ENCODE assay signal across 24 cellular contexts in the genomic region with DNA sequence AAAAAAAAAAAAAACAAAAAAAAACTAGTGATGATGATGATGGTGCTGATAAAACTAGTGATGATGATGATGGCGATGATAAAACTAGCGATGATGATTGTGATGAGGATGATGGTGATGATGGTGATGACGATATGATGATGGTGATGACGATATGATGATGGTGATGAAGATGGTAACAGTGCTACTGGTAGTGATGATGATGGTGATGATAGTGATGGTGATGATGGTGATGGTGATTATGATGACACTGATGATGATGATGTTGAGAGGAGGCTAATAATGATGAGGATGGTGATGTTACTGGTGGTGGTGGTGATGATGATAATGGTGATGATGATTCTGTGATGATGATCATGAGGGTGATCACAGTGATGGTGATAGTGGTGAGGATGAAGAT.
DNase-seq lines count a peak whose midpoint lies in the region; ATAC-seq, FAIRE-seq and TF ChIP-seq lines count a peak whose summit lies in the region.
"Had no signal": no experiment of that assay in that cellular context is flagged by ENCODE, and none has a peak within 500 bp of the region (broad histone marks: within the 10 kb centered on the region; RNA-seq: fewer than 3 reads in every experiment).

No MANE protein-coding gene starts in this region.

- no peak overlapping the region for H2AFZ ChIP-seq in HepG2 (ENCODE audit: low read length)
- H2AFZ ChIP-seq in K562 (ENCODE audit: low read depth, low read length): no peak overlapping the region
- H2AFZ ChIP-seq: GM23338 had no signal

- TF ChIP-seq CTCF in HepG2 (CRISPR knock-in tag; IDR thresholded peaks at IDR 0.05): no peak
- no peak for TF ChIP-seq CTCF in right lobe of liver (IDR thresholded peaks at IDR 0.05)
- TF ChIP-seq CTCF in K562 (IDR thresholded peaks at IDR 0.05 in 2 of 3, conservative IDR thresholded peaks at IDR 0.05 in 1 of 3; ENCODE audit: insufficient read depth in 2 of 3, low read depth in 1 of 3, low read length in 3 of 3): no peak

- BruUV-seq in HepG2 (replicated peaks; lab: Mats Ljungman, UMichigan): no TSS peak
- BruUV-seq in K562 (replicated peaks; lab: Mats Ljungman, UMichigan): no TSS peak

- H3K27me3 ChIP-seq in HepG2 (ENCODE audit: control insufficient read depth in 1 of 2, insufficient read depth in 2 of 2, low read length in 2 of 2): no peaks in the 10 kb centered on the region
- H3K27me3 ChIP-seq in right lobe of liver: no peaks in the 10 kb centered on the region
- H3K27me3 ChIP-seq in K562 (ENCODE audit: control insufficient read depth in 2 of 2, insufficient read depth in 2 of 2, low read length in 2 of 2): no peaks in the 10 kb centered on the region
- H3K27me3 ChIP-seq: BE2C; BLaER1 treated with 17β-estradiol and CSF1 and Interleukin-3, amounts not matched to agents 10 nM and 100 nM had no signal

- TF ChIP-seq RAD21 in HepG2 (CRISPR knock-in tag; IDR thresholded peaks at IDR 0.05) (no peak), K562 (CRISPR knock-in tag; conservative IDR thresholded peaks at IDR 0.05 in 1 of 2, IDR thresholded peaks at IDR 0.05 in 1 of 2) (no peak)

- no peak overlapping the region for H3K4me3 ChIP-seq in HepG2 (replicated peaks in 1 of 3; ENCODE audit: insufficient read depth in 1 of 3, low read depth in 2 of 3, low read length in 3 of 3)
- H3K4me3 ChIP-seq in right lobe of liver: no peak overlapping the region
- H3K4me3 ChIP-seq in K562: no peak overlapping the region
- H3K4me3 ChIP-seq: A549; BLaER1 treated with 17β-estradiol and CSF1 and Interleukin-3, amounts not matched to agents 10 nM and 100 nM; GM23338; HAP-1 had no signal

- H3K9ac ChIP-seq in HepG2 (ENCODE audit: insufficient read depth, low read depth, low read length) (no peak overlapping the region), K562 (ENCODE audit: insufficient read depth in 1 of 2, low read depth in 2 of 2, low read length in 2 of 2) (no peak overlapping the region)
- H3K9ac ChIP-seq: BLaER1 treated with 17β-estradiol and CSF1 and Interleukin-3, amounts not matched to agents 10 nM and 100 nM had no signal

- TF ChIP-seq EP300 in HepG2 (IDR thresholded peaks at IDR 0.05; ENCODE audit: low read depth in 2 of 2, low read length in 2 of 2): no peak
- TF ChIP-seq EP300 in HepG2 (CRISPR knock-in tag; IDR thresholded peaks at IDR 0.05; ENCODE audit: borderline replicate concordance): no peak
- TF ChIP-seq EP300 in K562 (IDR thresholded peaks at IDR 0.05; ENCODE audit: low read length): no peak

- H3K27ac ChIP-seq in HepG2 (ENCODE audit: extremely low read length, insufficient read depth, low read length) (no peak overlapping the region), right lobe of liver (no peak overlapping the region), K562 (ENCODE audit: extremely low read depth, low read depth, low read length) (no peak overlapping the region)
- H3K27ac ChIP-seq: 22Rv1; A549; BLaER1 treated with 17β-estradiol and CSF1 and Interleukin-3, amounts not matched to agents 10 nM and 100 nM had no signal

- H4K20me1 ChIP-seq in HepG2 (ENCODE audit: insufficient read depth, low read length) (no peaks in the 10 kb centered on the region), K562 (replicated peaks; ENCODE audit: control insufficient read depth, insufficient read depth, low read length) (no peaks in the 10 kb centered on the region)
- H4K20me1 ChIP-seq: BLaER1 treated with 17β-estradiol and CSF1 and Interleukin-3, amounts not matched to agents 10 nM and 100 nM had no signal

- intact Hi-C loops in HepG2 (cut with micrococcal nuclease; ENCODE audit: unreplicated experiment): no loop called here
- intact Hi-C loops in right lobe of liver (cut with DNase I): no loop called here
- intact Hi-C loops in K562 (cut with micrococcal nuclease): no loop called here

- 8% methylated on average over 4 of the region's 4 CpGs for WGBS in HepG2 (ENCODE audit: low lambda C conversion rate)
- 73% methylated on average over 4 of the region's 4 CpGs for WGBS in right lobe of liver (ENCODE audit: insufficient coverage, low coverage, low lambda C conversion rate, missing lambda C conversion rate)
- 0% methylated on average over 4 of the region's 4 CpGs for whole genome bisulfite sequencing in K562 (ENCODE audit: insufficient coverage, low coverage, missing lambda C conversion rate)

- POLR2A ChIA-PET in HepG2 (lab: Yijun Ruan, JAX): no interaction called here
- POLR2A ChIA-PET in K562 (lab: Yijun Ruan, JAX): no interaction called here

- ATAC-seq in HepG2: no peak
- ATAC-seq in right lobe of liver: no peak
- no peak for ATAC-seq in K562
- ATAC-seq in HG03469 (IDR thresholded peaks at IDR 0.05; ENCODE audit: unreplicated experiment): no peak
- ATAC-seq: A549, GM23338 had no signal

- no peaks in the 10 kb centered on the region for H3K9me1 ChIP-seq in K562 (ENCODE audit: control insufficient read depth, insufficient read depth, low read length)

- CTCF ChIA-PET in HepG2 (lab: Yijun Ruan, JAX; ENCODE audit: low intra/inter-chr PET ratio, low total read pairs) (no interaction called here), K562 (lab: Yijun Ruan, JAX; ENCODE audit: low intra/inter-chr PET ratio) (no interaction called here)

- DNase-seq in HepG2 (ENCODE audit: low spot score): no peak
- no peak for DNase-seq in right lobe of liver
- DNase-seq in K562 (ENCODE audit: extremely low read depth in 1 of 4, low spot score in 3 of 4): no peak
- DNase-seq in urothelium cell line (ENCODE audit: low spot score): no peak
- no peak for DNase-seq in A172 (ENCODE audit: low spot score)
- DNase-seq: ACHN; AML-193; BE2C; CD4-positive, alpha-beta T cell; CD8-positive, alpha-beta memory T cell; DMS 273 treated with DMSO at 0.1 percent for 48 hours; DMS79; EL; GDM1 had no signal

- H3K79me2 ChIP-seq in HepG2 (ENCODE audit: insufficient read depth, low read length) (no peaks in the 10 kb centered on the region), K562 (ENCODE audit: control insufficient read depth, insufficient read depth, low read length) (no peaks in the 10 kb centered on the region)

- H3K4me2 ChIP-seq in HepG2 (ENCODE audit: low read depth, low read length): no peak overlapping the region
- no peak overlapping the region for H3K4me2 ChIP-seq in K562 (ENCODE audit: insufficient read depth, low read length)
- H3K4me2 ChIP-seq: A549; BLaER1 treated with 17β-estradiol and CSF1 and Interleukin-3, amounts not matched to agents 10 nM and 100 nM; GM23338 had no signal

- no peaks in the 10 kb centered on the region for H3K36me3 ChIP-seq in HepG2 (replicated peaks in 1 of 2; ENCODE audit: control insufficient read depth in 1 of 2, insufficient read depth in 2 of 2, low read length in 2 of 2)
- no peaks in the 10 kb centered on the region for H3K36me3 ChIP-seq in right lobe of liver
- H3K36me3 ChIP-seq in K562 (ENCODE audit: control insufficient read depth, insufficient read depth, low read length): no peaks in the 10 kb centered on the region
- H3K36me3 ChIP-seq: BE2C; BLaER1 treated with 17β-estradiol and CSF1 and Interleukin-3, amounts not matched to agents 10 nM and 100 nM; HAP-1 had no signal

- H3K4me1 ChIP-seq in HepG2 (ENCODE audit: insufficient read depth, low read length) (no peaks in the 10 kb centered on the region), right lobe of liver (no peaks in the 10 kb centered on the region), K562 (replicated peaks in 1 of 2; ENCODE audit: control insufficient read depth in 2 of 2, insufficient read depth in 2 of 2, low read length in 2 of 2) (no peaks in the 10 kb centered on the region)
- H3K4me1 ChIP-seq: A549, BE2C, HAP-1 had no signal

- in situ Hi-C loops in HepG2 (cut with HindIII; ENCODE audit: extremely low pct_ligation_motif_present, low pct_unique_long_range_greater_than_20kb): no loop called here
- in situ Hi-C loops in K562 (cut with MboI): no loop called here

- no peak for TF ChIP-seq POLR2A in HepG2 (IDR thresholded peaks at IDR 0.05; ENCODE audit: insufficient read depth in 1 of 2, low read depth in 2 of 2, low read length in 2 of 2)
- no peak for TF ChIP-seq POLR2A in right lobe of liver (IDR thresholded peaks at IDR 0.05)
- no peak for TF ChIP-seq POLR2A in K562 (conservative IDR thresholded peaks at IDR 0.05)

- FAIRE-seq in HepG2 (lab: Jason Lieb, UNC) (peak; percentile 23), K562 (lab: Jason Lieb, UNC) (no peak), urothelium cell line (lab: Jason Lieb, UNC) (peak; percentile 92)
- FAIRE-seq: A549, D721Med, GM12891, GM18507, H54 had no signal

- H3K9me3 ChIP-seq in HepG2 (ENCODE audit: low read length): peaks cover 78% of the 10 kb centered on the region
- H3K9me3 ChIP-seq in right lobe of liver: no peaks in the 10 kb centered on the region
- no peaks in the 10 kb centered on the region for H3K9me3 ChIP-seq in K562 (replicated peaks; ENCODE audit: control insufficient read depth, insufficient read depth, low read depth, low read length)
- H3K9me3 ChIP-seq: BE2C, HAP-1 had no signal

TF ChIP-seq in HepG2, 621 proteins besides CTCF, POLR2A, EP300 and RAD21 (continues in another document):
- peak; percentile 40; the same call in 1 of the 2 replicates for TF ChIP-seq FOXP1 (IDR thresholded peaks at IDR 0.05)
- no peak for TF ChIP-seq FOXP1 (CRISPR knock-in tag; IDR thresholded peaks at IDR 0.05)
- peak; percentile 100 for TF ChIP-seq CREB1 (IDR thresholded peaks at IDR 0.05)
- TF ChIP-seq CREB1 (CRISPR knock-in tag; IDR thresholded peaks at IDR 0.05): no peak
- TF ChIP-seq ATF7 (IDR thresholded peaks at IDR 0.05): peak; percentile 95
- TF ChIP-seq ATF7 (CRISPR knock-in tag; IDR thresholded peaks at IDR 0.05): no peak
- 0 out of 2 replicates have a peak, but pooled peaks have one; percentile 57 for TF ChIP-seq SOX6 (IDR thresholded peaks at IDR 0.05)
- TF ChIP-seq SOX6 (CRISPR knock-in tag; IDR thresholded peaks at IDR 0.05): no peak
- peak; percentile 29; the same call in 1 of the 2 replicates for TF ChIP-seq FOXK2 (IDR thresholded peaks at IDR 0.05)
- TF ChIP-seq RAD51 (IDR thresholded peaks at IDR 0.05; ENCODE audit: borderline replicate concordance): 0 out of 2 replicates have a peak, but pooled peaks have one; percentile 10
- TF ChIP-seq ETV5 (CRISPR knock-in tag; IDR thresholded peaks at IDR 0.05; ENCODE audit: borderline replicate concordance): no peak

TF ChIP-seq in K562, 482 proteins besides CTCF, POLR2A, EP300 and RAD21:
- no peak for TF ChIP-seq ZNF785 (CRISPR knock-in tag; IDR thresholded peaks at IDR 0.05)
- no peak for TF ChIP-seq TAL1 (IDR thresholded peaks at IDR 0.05)
- TF ChIP-seq ATF1 (CRISPR knock-in tag; IDR thresholded peaks at IDR 0.05): no peak
- TF ChIP-seq ATF1 (tag; IDR thresholded peaks at IDR 0.05): peak; percentile 73
- no peak for TF ChIP-seq RB1 (IDR thresholded peaks at IDR 0.05; ENCODE audit: low read depth)
